Comparison of ENCODE assay signal across 8 cellular contexts in the genomic region with DNA sequence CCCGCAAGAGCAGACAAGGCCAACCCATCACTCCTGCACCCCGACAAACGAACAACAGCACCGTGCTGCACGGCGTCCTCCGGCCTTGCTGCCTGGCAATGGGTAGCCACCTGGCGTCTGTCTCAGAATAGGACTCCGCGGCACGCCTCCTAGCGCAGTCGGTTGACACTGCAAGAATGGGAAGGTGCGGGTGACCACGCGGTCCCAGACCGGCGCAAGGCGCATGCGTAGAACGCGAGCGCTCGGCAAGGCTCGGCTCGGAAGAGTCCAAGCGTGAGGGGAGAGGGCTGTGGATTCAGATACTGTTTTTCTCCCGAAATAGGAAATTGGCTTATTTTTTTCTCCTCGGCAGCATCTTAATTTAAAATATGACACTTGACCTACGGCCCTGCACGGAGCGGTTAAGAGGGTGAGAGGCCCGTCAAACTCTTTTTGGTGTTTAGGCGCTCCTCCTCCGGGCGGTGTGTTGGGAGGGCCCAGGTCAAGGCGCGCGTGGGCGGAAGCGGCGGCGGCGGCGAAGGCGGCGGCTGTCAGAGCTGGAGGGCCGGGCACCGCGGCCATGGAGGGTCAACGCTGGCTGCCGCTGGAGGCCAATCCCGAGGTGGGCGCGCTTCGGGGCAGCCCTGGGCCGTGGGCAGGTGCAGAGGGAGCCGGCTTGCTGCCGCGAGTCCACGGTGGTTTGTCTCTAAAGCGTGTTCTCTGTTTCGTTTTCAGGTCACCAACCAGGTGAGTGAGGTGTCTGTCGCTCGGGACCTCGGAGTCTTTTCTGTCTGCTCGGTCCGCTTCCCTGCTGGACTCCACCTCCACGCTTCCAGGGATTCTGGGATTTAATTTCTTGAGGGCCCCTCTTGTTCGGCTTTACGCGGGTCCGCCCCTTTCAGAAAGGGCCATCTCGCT. TPM values are rescaled to one million over a fixed set of nuclear protein-coding genes. Genes with fewer than 3 reads are reported as not detected.
DNase-seq lines count a peak whose midpoint lies in the region; ATAC-seq and TF ChIP-seq lines count a peak whose summit lies in the region.

Gene UCHL3 (plus strand): TSS at position 530 of the 897 bp plus-strand sequence. CDS start 30 bp downstream, at position 560.

- peak; percentile 92 for TF ChIP-seq CTCF in GM10248 (IDR thresholded peaks at IDR 0.05; ENCODE audit: control extremely low read depth, extremely low read depth, low read depth, missing control alignments)
- peak in 1 of 3 donors; percentile 72 for TF ChIP-seq CTCF in omental fat pad (IDR thresholded peaks at IDR 0.05)
- TF ChIP-seq CTCF in thoracic aorta (IDR thresholded peaks at IDR 0.05): peak; percentile 80

- peak within 1 kb of the TSS; percentile 58 to 62 for H3K27ac ChIP-seq in thoracic aorta

- POLR2A ChIA-PET in GM10248 (lab: Yijun Ruan, JAX): interaction anchor here (1.0 kb wide), 1 partner anchor 14 kb away, joined by 3 read pairs; no protein-coding TSS in a partner anchor

- peak; percentile 98 for DNase-seq in GM10248 (ENCODE audit: extremely low spot score)
- peak; percentile 94 for DNase-seq in NCI-H1048 (lab: John Stamatoyannopoulos, UW)
- peak; percentile 97 to 98 for DNase-seq in activated naive CD4-positive, alpha-beta T cell treated with anti-CD3 and anti-CD28 coated beads, Interleukin-2, amount 50 U/mL, for 72 hours (ENCODE audit: low spot score in 2 of 2)
- peak; percentile 88 for DNase-seq in glomerular endothelial cell (ENCODE audit: extremely low read depth, low read depth, low spot score)
- peak; percentile 87 for DNase-seq in omental fat pad (ENCODE audit: low spot score)
- peak; percentile 77 for DNase-seq in thoracic aorta (ENCODE audit: low spot score)

- H3K27me3 ChIP-seq in thoracic aorta (replicated peaks; ENCODE audit: insufficient read depth): no peaks in the 10 kb centered on the region

- CTCF ChIA-PET in GM10248 (lab: Yijun Ruan, JAX): interaction anchor here (0.7 to 1.8 kb wide), 16 partner anchors 9 to 179 kb away, joined by 3 to 8 read pairs (median 4); partner anchors contain the start of genes COMMD6 and TBC1D4

- ATAC-seq in HG02571 (IDR thresholded peaks at IDR 0.05; ENCODE audit: unreplicated experiment) (peak; percentile 96), SK-N-SH treated with all-trans-retinoic acid at 6 μM for 48 hours (peak; percentile 96), omental fat pad (ENCODE audit: low FRiP score) (peak; percentile 96), thoracic aorta (ENCODE audit: insufficient number of reproducible peaks, low FRiP score, low read depth) (peak; percentile 99)
- peak; percentile 93 to 95 for ATAC-seq in activated naive CD4-positive, alpha-beta T cell treated with anti-CD3 and anti-CD28 coated beads, Interleukin-2, amount 50 U/mL, for 72 hours

- no peaks in the 10 kb centered on the region for H3K9me3 Mint-ChIP-seq in activated naive CD4-positive, alpha-beta T cell treated with anti-CD3 and anti-CD28 coated beads, Interleukin-2, amount 50 U/mL, for 72 hours

- H3K27ac Mint-ChIP-seq in activated naive CD4-positive, alpha-beta T cell treated with anti-CD3 and anti-CD28 coated beads, Interleukin-2, amount 50 U/mL, for 72 hours: peak within 1 kb of the TSS; percentile 92 to 99

- H3K9me3 ChIP-seq in thoracic aorta: no peaks in the 10 kb centered on the region

- peaks cover 23 to 30% of the 10 kb centered on the region in 2 donors for H3K36me3 Mint-ChIP-seq in activated naive CD4-positive, alpha-beta T cell treated with anti-CD3 and anti-CD28 coated beads, Interleukin-2, amount 50 U/mL, for 72 hours

- H3K36me3 ChIP-seq in thoracic aorta: no peaks in the 10 kb centered on the region

- peaks cover 9 to 20% of the 10 kb centered on the region in 2 donors for H3K4me1 ChIP-seq in thoracic aorta (ENCODE audit: control insufficient read depth in 1 of 2, low read depth in 2 of 2)

- peak within 1 kb of the TSS; percentile 82 for H3K4me3 ChIP-seq in thoracic aorta

TF ChIP-seq in SK-N-SH treated with all-trans-retinoic acid at 6 μM for 48 hours, 23 proteins besides CTCF, POLR2A, EP300 and RAD21:
- TF ChIP-seq ZNF8 (CRISPR knock-in tag; IDR thresholded peaks at IDR 0.05) (no peak), ISL1 (CRISPR knock-in tag; IDR thresholded peaks at IDR 0.05) (no peak), TOX (CRISPR knock-in tag; IDR thresholded peaks at IDR 0.05; ENCODE audit: borderline replicate concordance) (no peak), PPARA (CRISPR knock-in tag; IDR thresholded peaks at IDR 0.05; ENCODE audit: borderline replicate concordance) (no peak), OSR1 (CRISPR knock-in tag; IDR thresholded peaks at IDR 0.05) (no peak), SNAI2 (CRISPR knock-in tag; IDR thresholded peaks at IDR 0.05) (no peak), BACH2 (CRISPR knock-in tag; IDR thresholded peaks at IDR 0.05; ENCODE audit: borderline replicate concordance) (no peak), ZFP3 (CRISPR knock-in tag; IDR thresholded peaks at IDR 0.05) (no peak), TCF4 (CRISPR knock-in tag; IDR thresholded peaks at IDR 0.05; ENCODE audit: borderline replicate concordance) (no peak), GLIS3 (CRISPR knock-in tag; IDR thresholded peaks at IDR 0.05) (no peak), PATZ1 (CRISPR knock-in tag; IDR thresholded peaks at IDR 0.05; ENCODE audit: borderline replicate concordance) (no peak), ESRRG (CRISPR knock-in tag; IDR thresholded peaks at IDR 0.05) (no peak), RARB (CRISPR knock-in tag; IDR thresholded peaks at IDR 0.05) (no peak), ZNF565 (CRISPR knock-in tag; conservative IDR thresholded peaks at IDR 0.05; ENCODE audit: low read depth) (no peak)
- TF ChIP-seq, protein P1, sequence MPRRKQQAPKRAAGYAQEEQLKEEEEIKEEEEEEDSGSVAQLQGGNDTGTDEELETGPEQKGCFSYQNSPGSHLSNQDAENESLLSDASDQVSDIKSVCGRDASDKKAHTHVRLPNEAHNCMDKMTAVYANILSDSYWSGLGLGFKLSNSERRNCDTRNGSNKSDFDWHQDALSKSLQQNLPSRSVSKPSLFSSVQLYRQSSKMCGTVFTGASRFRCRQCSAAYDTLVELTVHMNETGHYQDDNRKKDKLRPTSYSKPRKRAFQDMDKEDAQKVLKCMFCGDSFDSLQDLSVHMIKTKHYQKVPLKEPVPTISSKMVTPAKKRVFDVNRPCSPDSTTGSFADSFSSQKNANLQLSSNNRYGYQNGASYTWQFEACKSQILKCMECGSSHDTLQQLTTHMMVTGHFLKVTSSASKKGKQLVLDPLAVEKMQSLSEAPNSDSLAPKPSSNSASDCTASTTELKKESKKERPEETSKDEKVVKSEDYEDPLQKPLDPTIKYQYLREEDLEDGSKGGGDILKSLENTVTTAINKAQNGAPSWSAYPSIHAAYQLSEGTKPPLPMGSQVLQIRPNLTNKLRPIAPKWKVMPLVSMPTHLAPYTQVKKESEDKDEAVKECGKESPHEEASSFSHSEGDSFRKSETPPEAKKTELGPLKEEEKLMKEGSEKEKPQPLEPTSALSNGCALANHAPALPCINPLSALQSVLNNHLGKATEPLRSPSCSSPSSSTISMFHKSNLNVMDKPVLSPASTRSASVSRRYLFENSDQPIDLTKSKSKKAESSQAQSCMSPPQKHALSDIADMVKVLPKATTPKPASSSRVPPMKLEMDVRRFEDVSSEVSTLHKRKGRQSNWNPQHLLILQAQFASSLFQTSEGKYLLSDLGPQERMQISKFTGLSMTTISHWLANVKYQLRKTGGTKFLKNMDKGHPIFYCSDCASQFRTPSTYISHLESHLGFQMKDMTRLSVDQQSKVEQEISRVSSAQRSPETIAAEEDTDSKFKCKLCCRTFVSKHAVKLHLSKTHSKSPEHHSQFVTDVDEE (CRISPR knock-in tag; IDR thresholded peaks at IDR 0.05): no peak

RNA-seq across cellular contexts. Expression of gene UCHL3, which starts in this region (rescaled TPM):
- total RNA-seq in activated naive CD4-positive, alpha-beta T cell treated with anti-CD3 and anti-CD28 coated beads, Interleukin-2, amount 50 U/mL, for 72 hours: 10 to 100 TPM; 41.9 to 46.7 TPM
- total RNA-seq in glomerular endothelial cell (47.1 and 56.0 TPM in 2 replicates), omental fat pad (10 to 100 TPM; 17.9 to 28.8 (median 25.4) TPM), thoracic aorta (10 to 100 TPM in 1 of 2 donors, 1 to 10 TPM in 1; 4.9 to 12.2 TPM)

Comparison
In these comparisons a context has a peak if more than half of its experiments do, and no peak if none do; other contexts are left out.
1. Peak in every context shown above with its lines: DNase-seq, ATAC-seq, H3K4me3 ChIP-seq and H3K27ac ChIP-seq.